In the genomic region with DNA sequence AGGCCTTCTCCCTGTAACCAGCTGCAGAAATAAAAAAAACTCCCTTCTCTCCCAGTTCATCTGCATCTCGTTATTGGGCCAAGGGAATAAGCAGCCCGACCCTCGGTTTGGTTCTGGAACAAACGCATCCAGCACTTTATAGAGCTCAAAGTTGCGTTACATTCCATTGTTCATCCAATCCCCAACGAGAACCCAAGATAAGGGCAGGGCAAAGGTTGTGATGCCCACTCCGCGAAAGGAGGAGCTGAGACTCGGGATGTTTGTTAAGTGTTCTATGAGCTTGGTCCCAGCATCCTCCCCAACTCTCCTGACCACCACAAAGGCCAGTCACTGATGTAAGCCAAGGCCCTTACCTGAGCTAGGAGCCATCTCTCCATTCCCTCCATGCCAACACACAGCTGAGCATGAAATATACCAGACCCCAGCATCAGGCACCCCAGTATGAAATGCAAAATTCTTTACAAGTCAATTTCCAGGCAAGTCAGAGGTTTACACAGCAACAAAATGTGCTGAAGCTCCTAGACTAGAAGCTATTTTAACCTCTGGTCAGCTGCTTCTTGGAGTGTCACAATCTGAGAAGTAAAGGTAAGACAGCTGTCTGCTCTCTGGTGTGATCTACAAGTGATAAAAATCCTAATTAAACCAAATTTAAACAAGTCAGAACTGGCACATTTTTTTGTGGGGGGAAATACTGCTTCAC, we compare ENCODE assay signal across 1 cellular context.
TF ChIP-seq lines count a peak whose summit lies in the region.

No MANE protein-coding gene starts in this region.

TF ChIP-seq in GM12878, 131 proteins besides CTCF, POLR2A, EP300 and RAD21:
- no peak for TF ChIP-seq TAF1 (IDR thresholded peaks at IDR 0.05; ENCODE audit: borderline replicate concordance, low read depth, low read length)
- no peak for TF ChIP-seq CHD1 (IDR thresholded peaks at IDR 0.05; ENCODE audit: low read depth, low read length)
- TF ChIP-seq RBBP5 (conservative IDR thresholded peaks at IDR 0.05): no peak
- TF ChIP-seq, protein P1, sequence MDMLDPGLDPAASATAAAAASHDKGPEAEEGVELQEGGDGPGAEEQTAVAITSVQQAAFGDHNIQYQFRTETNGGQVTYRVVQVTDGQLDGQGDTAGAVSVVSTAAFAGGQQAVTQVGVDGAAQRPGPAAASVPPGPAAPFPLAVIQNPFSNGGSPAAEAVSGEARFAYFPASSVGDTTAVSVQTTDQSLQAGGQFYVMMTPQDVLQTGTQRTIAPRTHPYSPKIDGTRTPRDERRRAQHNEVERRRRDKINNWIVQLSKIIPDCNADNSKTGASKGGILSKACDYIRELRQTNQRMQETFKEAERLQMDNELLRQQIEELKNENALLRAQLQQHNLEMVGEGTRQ (IDR thresholded peaks at IDR 0.05; ENCODE audit: borderline replicate concordance, low read depth, low read length): no peak
- no peak for TF ChIP-seq WRNIP1 (IDR thresholded peaks at IDR 0.05; ENCODE audit: borderline replicate concordance, low read depth, low read length)
- TF ChIP-seq SUZ12 (IDR thresholded peaks at IDR 0.05; ENCODE audit: unreplicated experiment): no peak
- TF ChIP-seq ATF7 (IDR thresholded peaks at IDR 0.05; ENCODE audit: low read depth): no peak
- TF ChIP-seq HSF1 (IDR thresholded peaks at IDR 0.05; ENCODE audit: low read depth, low read length): no peak
- no peak for TF ChIP-seq BACH1 (IDR thresholded peaks at IDR 0.05; ENCODE audit: borderline replicate concordance)
- TF ChIP-seq, protein P2, sequence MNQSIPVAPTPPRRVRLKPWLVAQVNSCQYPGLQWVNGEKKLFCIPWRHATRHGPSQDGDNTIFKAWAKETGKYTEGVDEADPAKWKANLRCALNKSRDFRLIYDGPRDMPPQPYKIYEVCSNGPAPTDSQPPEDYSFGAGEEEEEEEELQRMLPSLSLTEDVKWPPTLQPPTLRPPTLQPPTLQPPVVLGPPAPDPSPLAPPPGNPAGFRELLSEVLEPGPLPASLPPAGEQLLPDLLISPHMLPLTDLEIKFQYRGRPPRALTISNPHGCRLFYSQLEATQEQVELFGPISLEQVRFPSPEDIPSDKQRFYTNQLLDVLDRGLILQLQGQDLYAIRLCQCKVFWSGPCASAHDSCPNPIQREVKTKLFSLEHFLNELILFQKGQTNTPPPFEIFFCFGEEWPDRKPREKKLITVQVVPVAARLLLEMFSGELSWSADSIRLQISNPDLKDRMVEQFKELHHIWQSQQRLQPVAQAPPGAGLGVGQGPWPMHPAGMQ (IDR thresholded peaks at IDR 0.05; ENCODE audit: borderline replicate concordance): no peak
- TF ChIP-seq RUNX3 (IDR thresholded peaks at IDR 0.05; ENCODE audit: low read length): no peak
- no peak for TF ChIP-seq E2F8 (IDR thresholded peaks at IDR 0.05; ENCODE audit: low read depth, partially characterized antibody)
- no peak for TF ChIP-seq CBX3 (IDR thresholded peaks at IDR 0.05; ENCODE audit: borderline replicate concordance, low read depth)
- no peak for TF ChIP-seq FOS (IDR thresholded peaks at IDR 0.05; ENCODE audit: borderline replicate concordance, extremely low read depth, insufficient read length)
- TF ChIP-seq FOXK2 (IDR thresholded peaks at IDR 0.05): no peak
- TF ChIP-seq, protein P3, sequence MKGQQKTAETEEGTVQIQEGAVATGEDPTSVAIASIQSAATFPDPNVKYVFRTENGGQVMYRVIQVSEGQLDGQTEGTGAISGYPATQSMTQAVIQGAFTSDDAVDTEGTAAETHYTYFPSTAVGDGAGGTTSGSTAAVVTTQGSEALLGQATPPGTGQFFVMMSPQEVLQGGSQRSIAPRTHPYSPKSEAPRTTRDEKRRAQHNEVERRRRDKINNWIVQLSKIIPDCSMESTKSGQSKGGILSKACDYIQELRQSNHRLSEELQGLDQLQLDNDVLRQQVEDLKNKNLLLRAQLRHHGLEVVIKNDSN (IDR thresholded peaks at IDR 0.05; ENCODE audit: borderline replicate concordance, extremely low read length, insufficient read depth, low read depth, low read length): no peak
